Comparison of ENCODE assay signal across 13 cellular contexts in genomic region chr20:44748005-44748370, GRCh38. TPM values are rescaled to one million over a fixed set of nuclear protein-coding genes. Genes with fewer than 3 reads are reported as not detected.
DNase-seq lines count a peak whose midpoint lies in the region; ATAC-seq and TF ChIP-seq lines count a peak whose summit lies in the region.
"Had no signal": no experiment of that assay in that cellular context is flagged by ENCODE, and none has a peak within 500 bp of the region (broad histone marks: within the 10 kb centered on the region; RNA-seq: fewer than 3 reads in every experiment).

No MANE protein-coding gene starts in this region.

- TF ChIP-seq CTCF in VCaP (conservative IDR thresholded peaks at IDR 0.05) = no peak
- TF ChIP-seq CTCF in thoracic aorta (IDR thresholded peaks at IDR 0.05) = no peak

- H3K27ac ChIP-seq in VCaP = peak overlapping the region; percentile 78
- H3K27ac ChIP-seq in thoracic aorta = peak overlapping the region in 1 of 2 donors; percentile 36
- H3K27ac ChIP-seq: neural progenitor cell had no signal

- H3K4me1 ChIP-seq in thoracic aorta (ENCODE audit: control insufficient read depth in 1 of 2, low read depth in 2 of 2) = peaks cover 8 to 62% of the 10 kb centered on the region in 2 donors

- ATAC-seq in thoracic aorta (ENCODE audit: insufficient number of reproducible peaks, low FRiP score, low read depth) = no peak
- no peak for ATAC-seq in HG02938 (IDR thresholded peaks at IDR 0.05; ENCODE audit: unreplicated experiment)
- ATAC-seq in GM18873 (IDR thresholded peaks at IDR 0.05; ENCODE audit: low FRiP score, unreplicated experiment) = no peak

- no peaks in the 10 kb centered on the region for H3K27me3 ChIP-seq in thoracic aorta (replicated peaks; ENCODE audit: insufficient read depth)

- H3K9me3 ChIP-seq in thoracic aorta = no peaks in the 10 kb centered on the region

- H3K4me3 ChIP-seq in thoracic aorta = peak overlapping the region; percentile 76
- H3K4me3 ChIP-seq: neural progenitor cell had no signal

- H3K36me3 ChIP-seq in thoracic aorta = peaks cover 5% of the 10 kb centered on the region
- H3K36me3 ChIP-seq: neural progenitor cell had no signal

- DNase-seq in NCI-H748 (lab: John Stamatoyannopoulos, UW; ENCODE audit: unreplicated experiment) = peak; percentile 9
- DNase-seq in NCI-H748 treated with DMSO at 0.1 percent for 48 hours (lab: John Stamatoyannopoulos, UW) = no peak
- peak; percentile 53 for DNase-seq in NCI-H1105 treated with DMSO at 0.1 percent for 48 hours (lab: John Stamatoyannopoulos, UW)
- no peak for DNase-seq in thoracic aorta (ENCODE audit: low spot score)
- no peak for DNase-seq in hippocampal formation (lab: John Stamatoyannopoulos, UW)

RNA-seq across cellular contexts. Expression of gene KCNK15, which starts 2.3 kb away (rescaled TPM):
- 10 to 100 TPM; 26.3 to 60.0 TPM for total RNA-seq in thoracic aorta
- total RNA-seq: CD4-positive, alpha-beta memory T cell had no signal

RNA-seq across cellular contexts. Expression of gene CCN5, which starts 32.8 kb away (rescaled TPM):
- 100 to 1,000 TPM; 652 to 994 TPM for total RNA-seq in thoracic aorta
- total RNA-seq: CD4-positive, alpha-beta memory T cell; endodermal cell; mesothelial cell of epicardium; urinary bladder had no signal

Comparison
In these comparisons a context has a peak if more than half of its experiments do, and no peak if none do; other contexts are left out.
1. DNase-seq: peak in NCI-H748 (single experiment) and NCI-H1105 treated with DMSO at 0.1 percent for 48 hours (single experiment); none in NCI-H748 treated with DMSO at 0.1 percent for 48 hours (single experiment), thoracic aorta (single experiment) and hippocampal formation (0 of 2).